ENCODE assay signal across 8 cellular contexts in genomic region chr3:100590114-100590839, GRCh38. TPM values are rescaled to one million over a fixed set of nuclear protein-coding genes. Genes with fewer than 3 reads are reported as not detected.
A peak's percentile ranks its signal among the peaks of the same experiment; 100 is the strongest.
DNase-seq lines count a peak whose midpoint lies in the region; ATAC-seq, FAIRE-seq and TF ChIP-seq lines count a peak whose summit lies in the region.

No MANE protein-coding gene starts in this region.

- H3K27me3 Mint-ChIP-seq in brain: peaks cover 10% of the 10 kb centered on the region

- peaks cover 0 to 5% (median 0%) of the 10 kb centered on the region in 5 experiments for H3K9me3 Mint-ChIP-seq in brain

- no peak overlapping the region for H3K27ac ChIP-seq in iPS-20b (ENCODE audit: low read length)

- no peak for TF ChIP-seq POLR2A in GM12892 (IDR thresholded peaks at IDR 0.05; ENCODE audit: low read depth, low read length)

- peak; percentile 94 for ATAC-seq in HG02885 (IDR thresholded peaks at IDR 0.05; ENCODE audit: poor library complexity, unreplicated experiment)

- peak overlapping the region; percentile 28; the same call in 1 of the 2 replicates for H3K4me3 ChIP-seq in iPS-20b (ENCODE audit: low read length)

- FAIRE-seq in GM12892 (lab: Jason Lieb, UNC): peak; percentile 95

- 0 out of 2 replicates have a peak, but pooled peaks cover 3% of the 10 kb centered on the region for H3K4me1 ChIP-seq in iPS-20b (ENCODE audit: insufficient read depth, low read length)

- peak overlapping the region; percentile 17 to 81 (median 68) for H3K4me3 Mint-ChIP-seq in brain

- H3K27ac Mint-ChIP-seq in brain: peak overlapping the region in 2 of 5 experiments; percentile 1 to 3

- H3K4me1 Mint-ChIP-seq in brain: no peaks in the 10 kb centered on the region

- H3K27me3 ChIP-seq in iPS-20b (ENCODE audit: insufficient read depth, low read length): no peaks in the 10 kb centered on the region

- peaks cover 6% of the 10 kb centered on the region; the same call in 1 of the 2 replicates for H3K9me3 ChIP-seq in iPS-20b (ENCODE audit: insufficient read depth, low read depth, low read length)

- no peak overlapping the region for H3K9ac ChIP-seq in iPS-20b (ENCODE audit: low read depth, low read length)

- H3K36me3 ChIP-seq in iPS-20b (ENCODE audit: insufficient read depth, low read depth, low read length): no peaks in the 10 kb centered on the region

- DNase-seq in A172 (ENCODE audit: low spot score) (peak; percentile 68), GM12892 (ENCODE audit: insufficient read length) (peak; percentile 26), NCI-H1694 (lab: John Stamatoyannopoulos, UW) (peak; percentile 52), T-helper 9 cell (peak; percentile 40)
- DNase-seq in stimulated activated CD4-positive, alpha-beta T cell treated with anti-CD3 and anti-CD28 coated beads, Interleukin-12 subunit alpha, Interleukin-12 subunit beta, amount 100 ng/mL, for 4 hours: peak; percentile 27

- H3K36me3 Mint-ChIP-seq in brain: no peaks in the 10 kb centered on the region

- peak; percentile 90 to 94 for TF ChIP-seq CTCF in brain (conservative IDR thresholded peaks at IDR 0.05)

RNA-seq across cellular contexts. Expression of gene ADGRG7, which starts 19.1 kb away (rescaled TPM):
- not detected in 2 replicates for total RNA-seq in A172 (2014; rRNA removed; shearing (Covaris generic))
- not detected for polyA plus RNA-seq in GM12892 (2012; ENCODE audit: missing spikeins)
- not detected for polyA plus RNA-seq in brain (ENCODE audit: insufficient read depth, low read depth, low replicate concordance)
